21 cellular contexts compared by ENCODE assay signal in the genomic region with DNA sequence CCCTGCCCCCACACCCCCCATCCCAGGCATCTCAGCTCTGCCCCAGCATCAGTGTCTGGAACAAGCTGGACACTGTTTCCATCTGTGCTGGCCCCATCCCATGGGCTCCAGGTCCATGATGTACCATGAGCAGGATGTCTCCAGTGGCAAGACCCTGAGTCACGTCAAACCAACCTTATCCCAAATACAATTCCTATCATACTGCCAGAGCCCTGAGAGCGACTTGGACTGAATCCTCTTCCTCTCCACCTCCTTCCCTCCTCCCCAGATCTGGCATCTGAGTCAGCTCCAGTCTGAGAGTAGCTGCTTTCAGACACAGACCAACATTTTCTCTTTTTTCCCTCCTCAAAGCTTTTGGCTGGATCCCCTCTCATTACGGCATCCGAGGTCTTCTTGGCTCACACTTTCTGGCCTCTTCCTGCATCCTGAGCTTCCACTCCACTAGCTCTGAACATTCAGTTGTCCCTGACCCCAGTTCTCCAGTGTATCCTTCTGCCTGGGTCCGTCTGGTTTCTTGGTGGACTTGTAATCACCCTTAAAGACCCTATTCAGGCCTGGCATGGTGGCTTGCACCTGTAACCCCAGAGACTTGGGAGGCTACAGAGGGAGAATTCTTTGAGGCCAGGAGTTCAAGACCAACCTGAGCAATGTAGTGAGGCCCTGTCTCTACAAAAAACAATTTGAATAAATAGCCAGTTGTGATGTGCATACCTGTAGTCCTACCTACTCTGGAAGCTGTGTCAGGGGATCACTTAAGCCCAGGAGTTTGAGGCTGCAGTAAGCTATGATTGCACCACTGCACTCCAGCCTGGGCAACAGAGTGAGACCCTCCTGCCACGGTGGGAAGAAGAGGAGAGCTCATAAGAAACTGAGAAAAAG.
DNase-seq lines count a peak whose midpoint lies in the region; ATAC-seq lines count a peak whose summit lies in the region.
"Had no signal": no experiment of that assay in that cellular context is flagged by ENCODE, and none has a peak within 500 bp of the region (broad histone marks: within the 10 kb centered on the region; RNA-seq: fewer than 3 reads in every experiment).

No MANE protein-coding gene starts in this region.

- ATAC-seq in HG03354 (IDR thresholded peaks at IDR 0.05; ENCODE audit: poor library complexity, severe bottlenecking, unreplicated experiment) (no peak), GM18502 (IDR thresholded peaks at IDR 0.05; ENCODE audit: poor library complexity, unreplicated experiment) (no peak)
- ATAC-seq: activated CD4-positive, CD25-positive, alpha-beta regulatory T cell treated with anti-CD3 and anti-CD28 coated beads, Interleukin-2, amount 50 U/mL, for 24 hours; activated CD8-positive, alpha-beta T cell treated with anti-CD3 and anti-CD28 coated beads for 36 hours; activated T-cell treated with anti-CD3 and anti-CD28 coated beads, Interleukin-2, amount 50 U/mL, for 72 hours had no signal

- peak; percentile 33 for DNase-seq in activated CD8-positive, alpha-beta memory T cell treated with anti-CD3 and anti-CD28 coated beads for 24 hours
- DNase-seq in activated CD8-positive, alpha-beta memory T cell treated with anti-CD3 and anti-CD28 coated beads, Interleukin-2, amount 50 U/mL, for 4 hours = no peak
- peak; percentile 25 for DNase-seq in astrocyte of the hippocampus (ENCODE audit: low read depth, low spot score)
- peak; percentile 75 for DNase-seq in mesenteric fat pad (ENCODE audit: low spot score)
- DNase-seq in ureter (ENCODE audit: low spot score) = peak; percentile 25
- no peak for DNase-seq in mucosa of gallbladder (ENCODE audit: low spot score)
- DNase-seq: activated CD8-positive, alpha-beta T cell treated with anti-CD3 and anti-CD28 coated beads for 36 hours; activated naive CD4-positive, alpha-beta T cell treated with anti-CD3 and anti-CD28 coated beads, Interleukin-2, amount 50 U/mL, for 16 hours; activated T-cell treated with anti-CD3 and anti-CD28 coated beads, Interleukin-2, amount 50 U/mL, for 72 hours; Calu3; foreskin melanocyte; mammary epithelial cell; naive B cell; NCI-H1417; NCI-H510A treated with DMSO at 0.1 percent for 48 hours; small intestine; stimulated activated CD4-positive, alpha-beta T cell treated with anti-CD3 and anti-CD28 coated beads, Interleukin-4, amount 100 ng/mL, for 1 hour; T1000 had no signal

Comparison
In these comparisons a context has a peak if more than half of its experiments do, and no peak if none do; other contexts are left out.
1. DNase-seq: peak in activated CD8-positive, alpha-beta memory T cell treated with anti-CD3 and anti-CD28 coated beads for 24 hours (single experiment), astrocyte of the hippocampus (single experiment), mesenteric fat pad (single experiment) and ureter (single experiment); none in activated CD8-positive, alpha-beta memory T cell treated with anti-CD3 and anti-CD28 coated beads, Interleukin-2, amount 50 U/mL, for 4 hours (single experiment) and mucosa of gallbladder (single experiment).